8 cellular contexts compared by ENCODE assay signal in the genomic region with DNA sequence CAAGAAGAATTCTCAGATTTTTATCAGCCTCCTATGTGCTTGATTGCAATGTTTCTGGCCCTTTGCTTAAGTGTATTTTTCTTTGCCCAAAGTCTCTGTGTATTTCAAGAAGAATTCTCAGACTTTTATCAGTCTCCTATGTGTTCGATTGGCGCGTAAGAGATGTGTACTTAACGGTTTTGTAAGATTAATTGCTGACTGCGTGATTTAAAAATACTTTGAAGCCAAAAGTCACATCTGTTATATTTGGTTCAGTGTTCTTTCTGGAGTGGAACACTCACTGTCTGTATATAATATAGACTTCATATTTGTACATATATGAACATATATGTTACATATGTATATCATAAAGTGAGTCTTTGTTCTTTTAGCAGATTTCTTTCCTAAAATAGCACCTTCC.
"Had no signal": no experiment of that assay in that cellular context is flagged by ENCODE, and none has a peak within 500 bp of the region (broad histone marks: within the 10 kb centered on the region; RNA-seq: fewer than 3 reads in every experiment).

No MANE protein-coding gene starts in this region.

- DNase-seq: GM23248, GOT3, H7, HFFc6, KG1 had no signal

- H3K9ac ChIP-seq: GM23248 had no signal

- H3K9me3 ChIP-seq: HAP-1 had no signal

- H3K4me3 ChIP-seq: GM23248, HAP-1 had no signal

- H3K27ac ChIP-seq: GM23248, HL-60 had no signal

- H2AFZ ChIP-seq: GM23248 had no signal

- ATAC-seq: HCT116 had no signal
